In genomic region chr6:136108591-136108990, GRCh38 we compare ENCODE assay signal across 17 cellular contexts.
"Had no signal": no experiment of that assay in that cellular context is flagged by ENCODE, and none has a peak within 500 bp of the region (broad histone marks: within the 10 kb centered on the region; RNA-seq: fewer than 3 reads in every experiment).

No MANE protein-coding gene starts in this region.

- H3K27ac ChIP-seq: cardiac muscle cell, parathyroid adenoma had no signal

- H3K36me3 ChIP-seq: cardiac muscle cell, thyroid gland had no signal

- H3K9me3 Mint-ChIP-seq: activated naive CD8-positive, alpha-beta T cell treated with anti-CD3 and anti-CD28 coated beads for 36 hours; endodermal cell; naive B cell; T-cell; WTC11 had no signal

- H3K9me3 ChIP-seq: mucosa of descending colon, thyroid gland had no signal

- H3K27me3 Mint-ChIP-seq: activated naive CD8-positive, alpha-beta T cell treated with anti-CD3 and anti-CD28 coated beads for 36 hours had no signal

- H3K4me3 ChIP-seq: cardiac muscle cell, dorsolateral prefrontal cortex, mucosa of descending colon, thyroid gland had no signal

- H2AFZ ChIP-seq: parathyroid adenoma had no signal

- DNase-seq: activated CD4-positive, alpha-beta T cell treated with anti-CD3 and anti-CD28 coated beads for 36 hours; activated CD4-positive, alpha-beta T cell treated with anti-CD3 and anti-CD28 coated beads, Interleukin-2, amount 50 U/mL, for 48 hours; activated naive CD8-positive, alpha-beta T cell treated with anti-CD3 and anti-CD28 coated beads for 36 hours; amniotic stem cell; dorsolateral prefrontal cortex; endodermal cell; hippocampal formation; mucosa of descending colon; naive B cell; stimulated activated naive CD4-positive, alpha-beta T cell treated with Interleukin-2 at 50 U/mL for 16 hours; T-cell; thyroid gland had no signal

- H3K27ac Mint-ChIP-seq: activated CD4-positive, alpha-beta T cell treated with anti-CD3 and anti-CD28 coated beads for 36 hours; activated naive CD8-positive, alpha-beta T cell treated with anti-CD3 and anti-CD28 coated beads for 36 hours; endodermal cell; naive B cell; T-cell; WTC11 had no signal

- H3K4me1 Mint-ChIP-seq: naive B cell had no signal

- H3K27me3 ChIP-seq: cardiac muscle cell, thyroid gland had no signal

- H3K9ac ChIP-seq: parathyroid adenoma had no signal

- H3K4me3 Mint-ChIP-seq: activated CD4-positive, alpha-beta T cell treated with anti-CD3 and anti-CD28 coated beads for 36 hours; activated naive CD8-positive, alpha-beta T cell treated with anti-CD3 and anti-CD28 coated beads for 36 hours; endodermal cell; T-cell; WTC11 had no signal

- H3K36me3 Mint-ChIP-seq: activated naive CD8-positive, alpha-beta T cell treated with anti-CD3 and anti-CD28 coated beads for 36 hours; T-cell; WTC11 had no signal

- ATAC-seq: activated CD4-positive, alpha-beta T cell treated with anti-CD3 and anti-CD28 coated beads for 36 hours; left lobe of liver; mucosa of descending colon; SK-N-SH treated with all-trans-retinoic acid at 6 μM for 48 hours; T-cell; WTC11 had no signal
